In genomic region chr4:142396279-142396678, GRCh38 we compare ENCODE assay signal across 12 cellular contexts.
DNase-seq lines count a peak whose midpoint lies in the region; ATAC-seq and TF ChIP-seq lines count a peak whose summit lies in the region.
"Had no signal": no experiment of that assay in that cellular context is flagged by ENCODE, and none has a peak within 500 bp of the region (broad histone marks: within the 10 kb centered on the region; RNA-seq: fewer than 3 reads in every experiment).

No MANE protein-coding gene starts in this region.

- peaks cover 15% of the 10 kb centered on the region for H3K36me3 ChIP-seq in PC-9 (ENCODE audit: low read depth)
- H3K36me3 ChIP-seq in smooth muscle cell (ENCODE audit: low read depth) = no peaks in the 10 kb centered on the region
- no peaks in the 10 kb centered on the region for H3K36me3 ChIP-seq in right atrium auricular region
- H3K36me3 ChIP-seq in tibial artery = no peaks in the 10 kb centered on the region
- H3K36me3 ChIP-seq: heart left ventricle, lower lobe of right lung had no signal

- H3K27me3 ChIP-seq in PC-9 (ENCODE audit: insufficient read depth, low read depth) (no peaks in the 10 kb centered on the region), smooth muscle cell (ENCODE audit: low read depth) (no peaks in the 10 kb centered on the region), right atrium auricular region (no peaks in the 10 kb centered on the region), tibial artery (no peaks in the 10 kb centered on the region)
- H3K27me3 ChIP-seq: heart left ventricle had no signal

- H3K36me3 Mint-ChIP-seq in activated T-cell treated with anti-CD3 and anti-CD28 coated beads, Interleukin-2, amount 50 U/mL, for 72 hours (ENCODE audit: insufficient read depth in 2 of 2) = peaks cover 14 to 37% of the 10 kb centered on the region in 2 donors
- H3K36me3 Mint-ChIP-seq in effector memory CD8-positive, alpha-beta T cell (ENCODE audit: insufficient read depth) = peaks cover 15% of the 10 kb centered on the region

- BruUV-seq in PC-9 (replicated peaks; lab: Mats Ljungman, UMichigan) = no TSS peak

- H3K4me2 ChIP-seq in PC-9 (no peak overlapping the region), smooth muscle cell (no peak overlapping the region)

- H3K27me3 Mint-ChIP-seq in activated T-cell treated with anti-CD3 and anti-CD28 coated beads, Interleukin-2, amount 50 U/mL, for 72 hours (ENCODE audit: low read depth) = no peaks in the 10 kb centered on the region
- H3K27me3 Mint-ChIP-seq in effector memory CD8-positive, alpha-beta T cell = no peaks in the 10 kb centered on the region
- H3K27me3 Mint-ChIP-seq: dendritic cell treated with granulocyte-macrophage colony-stimulating factor and Interleukin-4, amounts not matched to agents 40 ng/mL and 50 ng/mL, for 4 days had no signal

- H3K9me2 ChIP-seq in PC-9 (ENCODE audit: insufficient read depth) = no peaks in the 10 kb centered on the region

- peaks cover 99% of the 10 kb centered on the region for H3K4me1 Mint-ChIP-seq in activated T-cell treated with anti-CD3 and anti-CD28 coated beads, Interleukin-2, amount 50 U/mL, for 72 hours (ENCODE audit: low read depth)
- peaks cover 32 to 67% of the 10 kb centered on the region in 2 donors for H3K4me1 Mint-ChIP-seq in effector memory CD8-positive, alpha-beta T cell (ENCODE audit: low read depth in 2 of 2)

- H3K79me2 ChIP-seq in PC-9 (ENCODE audit: low read depth) = peaks cover 3% of the 10 kb centered on the region; the same call in 1 of the 2 replicates
- H3K79me2 ChIP-seq in smooth muscle cell (ENCODE audit: low read depth) = no peaks in the 10 kb centered on the region

- POLR2A ChIA-PET in PC-9 (lab: Charles Lee; ENCODE audit: unreplicated experiment) = interaction anchor here (0.6 kb wide), 1 partner anchor 201 kb away, joined by 4 read pairs; no protein-coding TSS in a partner anchor

- CTCF ChIA-PET in PC-9 (lab: Charles Lee) = no interaction called here

- H3K27ac ChIP-seq in PC-9 = peak overlapping the region; percentile 5; the same call in 1 of the 2 replicates
- peak overlapping the region; percentile 32 for H3K27ac ChIP-seq in smooth muscle cell (ENCODE audit: low read depth)
- H3K27ac ChIP-seq in right atrium auricular region = no peak overlapping the region
- no peak overlapping the region for H3K27ac ChIP-seq in tibial artery
- H3K27ac ChIP-seq: heart left ventricle, lower lobe of right lung had no signal

- no peak for DNase-seq in activated T-cell treated with anti-CD3 and anti-CD28 coated beads, Interleukin-2, amount 50 U/mL, for 72 hours
- no peak for DNase-seq in activated T-cell treated with anti-CD3 and anti-CD28 coated beads, Interleukin-2, amount 50 U/mL, for 1 hour
- DNase-seq in PC-9 (no peak), smooth muscle cell (lab: John Stamatoyannopoulos, UW; ENCODE audit: unreplicated experiment) (no peak), right atrium auricular region (ENCODE audit: low spot score) (no peak), tibial artery (no peak), NCI-H446 treated with DMSO at 0.1 percent for 48 hours (lab: John Stamatoyannopoulos, UW) (no peak)
- no peak for DNase-seq in effector memory CD8-positive, alpha-beta T cell
- DNase-seq: heart left ventricle, lower lobe of right lung, NCI-H446 had no signal

- TF ChIP-seq CTCF in PC-9 (conservative IDR thresholded peaks at IDR 0.05) (no peak), smooth muscle cell (IDR thresholded peaks at IDR 0.05; ENCODE audit: borderline replicate concordance, insufficient read depth, poor library complexity, severe bottlenecking) (no peak), right atrium auricular region (IDR thresholded peaks at IDR 0.05) (no peak), tibial artery (IDR thresholded peaks at IDR 0.05) (no peak)

- WGBS in smooth muscle cell (ENCODE audit: low lambda C conversion rate) = 8% methylated on average over 1 of the region's 1 CpG

- peak overlapping the region; percentile 68 to 99 for H3K4me3 Mint-ChIP-seq in activated T-cell treated with anti-CD3 and anti-CD28 coated beads, Interleukin-2, amount 50 U/mL, for 72 hours
- peak overlapping the region; percentile 14 to 69 for H3K4me3 Mint-ChIP-seq in effector memory CD8-positive, alpha-beta T cell
- H3K4me3 Mint-ChIP-seq: dendritic cell treated with granulocyte-macrophage colony-stimulating factor and Interleukin-4, amounts not matched to agents 40 ng/mL and 50 ng/mL, for 4 days had no signal

- no peaks in the 10 kb centered on the region for H3K9me3 Mint-ChIP-seq in activated T-cell treated with anti-CD3 and anti-CD28 coated beads, Interleukin-2, amount 50 U/mL, for 72 hours
- no peaks in the 10 kb centered on the region for H3K9me3 Mint-ChIP-seq in effector memory CD8-positive, alpha-beta T cell

- H2AFZ ChIP-seq in PC-9 = no peak overlapping the region
- H2AFZ ChIP-seq in smooth muscle cell (ENCODE audit: low read depth) = no peak overlapping the region

- H4K20me1 ChIP-seq in PC-9 (ENCODE audit: insufficient read depth) (no peaks in the 10 kb centered on the region), smooth muscle cell (ENCODE audit: low read depth) (no peaks in the 10 kb centered on the region)

- H3K4me1 ChIP-seq in PC-9 (replicated peaks; ENCODE audit: insufficient read depth) (0 out of 2 replicates have a peak, but pooled peaks cover 5% of the 10 kb centered on the region), smooth muscle cell (ENCODE audit: low read depth) (no peaks in the 10 kb centered on the region), right atrium auricular region (no peaks in the 10 kb centered on the region), tibial artery (no peaks in the 10 kb centered on the region)
- H3K4me1 ChIP-seq: lower lobe of right lung had no signal

- ATAC-seq in activated T-cell treated with anti-CD3 and anti-CD28 coated beads, Interleukin-2, amount 50 U/mL, for 72 hours (replicated peaks in 1 of 2) = peak; percentile 59 to 61
- no peak for ATAC-seq in effector memory CD8-positive, alpha-beta T cell (replicated peaks)
- ATAC-seq: heart left ventricle, lower lobe of right lung had no signal

- no peak overlapping the region for H3K4me3 ChIP-seq in PC-9
- H3K4me3 ChIP-seq in smooth muscle cell = no peak overlapping the region
- no peak overlapping the region for H3K4me3 ChIP-seq in right atrium auricular region
- no peak overlapping the region for H3K4me3 ChIP-seq in tibial artery
- H3K4me3 ChIP-seq: heart left ventricle, lower lobe of right lung had no signal

- H3F3A ChIP-seq in PC-9 (ENCODE audit: insufficient read depth, low read depth) (no peaks in the 10 kb centered on the region), smooth muscle cell (ENCODE audit: low read depth) (no peaks in the 10 kb centered on the region)

- intact Hi-C loops in PC-9 (cut with micrococcal nuclease; ENCODE audit: unreplicated experiment) (no loop called here), tibial artery (cut with DNase I; ENCODE audit: low total_unique reads) (no loop called here)

- H3K9me3 ChIP-seq in PC-9 (ENCODE audit: insufficient read depth, low read depth) = peaks cover 3% of the 10 kb centered on the region; the same call in 1 of the 2 replicates
- no peaks in the 10 kb centered on the region for H3K9me3 ChIP-seq in smooth muscle cell (replicated peaks; ENCODE audit: low read depth)
- no peaks in the 10 kb centered on the region for H3K9me3 ChIP-seq in right atrium auricular region
- no peaks in the 10 kb centered on the region for H3K9me3 ChIP-seq in tibial artery
- H3K9me3 ChIP-seq: heart left ventricle, lower lobe of right lung had no signal

- peak overlapping the region; percentile 100 for H3K27ac Mint-ChIP-seq in activated T-cell treated with anti-CD3 and anti-CD28 coated beads, Interleukin-2, amount 50 U/mL, for 72 hours
- H3K27ac Mint-ChIP-seq in effector memory CD8-positive, alpha-beta T cell = peak overlapping the region in 1 of 2 donors; percentile 39
- H3K27ac Mint-ChIP-seq: dendritic cell treated with granulocyte-macrophage colony-stimulating factor and Interleukin-4, amounts not matched to agents 40 ng/mL and 50 ng/mL, for 4 days had no signal

- H3K9ac ChIP-seq in smooth muscle cell (ENCODE audit: low read depth) = no peak overlapping the region

Comparison
In these comparisons a context has a peak if more than half of its experiments do, and no peak if none do; other contexts are left out.
1. H3K27ac ChIP-seq: peak in PC-9 (single experiment) and smooth muscle cell (single experiment); none in right atrium auricular region (0 of 2) and tibial artery (0 of 2).